In the genomic region with DNA sequence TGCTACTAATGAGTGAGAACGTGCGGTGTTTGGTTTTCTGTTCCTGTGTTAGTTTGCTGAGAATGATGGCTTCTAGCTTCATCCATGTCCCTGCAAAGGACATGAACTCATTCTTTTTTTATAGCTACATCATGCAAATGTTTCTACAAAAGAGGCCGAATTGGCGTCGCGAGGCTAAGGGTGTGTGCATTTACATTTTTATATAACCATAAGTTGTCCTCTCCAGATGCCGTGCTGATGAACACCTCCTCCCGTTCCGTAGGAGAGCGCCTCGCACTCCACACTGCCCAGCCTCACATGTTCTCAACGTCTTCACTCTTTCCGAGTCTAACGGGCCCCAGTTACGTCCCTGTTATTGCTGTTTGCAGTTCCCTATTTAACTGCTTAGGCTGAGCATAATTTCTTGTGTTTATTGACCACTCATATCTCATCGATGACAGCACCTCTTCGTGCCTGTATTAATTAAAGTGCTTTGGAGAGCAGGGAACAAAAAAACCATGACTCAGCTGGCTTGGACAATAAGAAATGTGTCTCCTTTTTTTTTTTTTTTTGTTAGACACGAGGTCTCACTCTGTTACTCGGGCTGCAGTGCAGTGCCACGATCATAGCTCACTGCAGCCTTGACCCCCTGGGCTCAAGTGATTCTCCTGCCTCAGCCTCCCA, we compare ENCODE assay signal across 23 cellular contexts.
"Had no signal": no experiment of that assay in that cellular context is flagged by ENCODE, and none has a peak within 500 bp of the region (broad histone marks: within the 10 kb centered on the region; RNA-seq: fewer than 3 reads in every experiment).

No MANE protein-coding gene starts in this region.

- H3K27me3 Mint-ChIP-seq: activated CD4-positive, alpha-beta T cell treated with anti-CD3 and anti-CD28 coated beads for 36 hours had no signal

- H3K27ac Mint-ChIP-seq: activated CD4-positive, alpha-beta T cell treated with anti-CD3 and anti-CD28 coated beads for 36 hours; activated naive CD4-positive, alpha-beta T cell treated with anti-CD3 and anti-CD28 coated beads, Interleukin-2, amount 50 U/mL, for 72 hours; activated T-helper 1 cell treated with anti-CD3 and anti-CD28 coated beads, Interleukin-12 subunit alpha, Interleukin-12 subunit beta, Interleukin-2, Interleukin-4 antibody, amounts not matched to agents 30 ng/mL and 10 ng/mL and 1 ng/mL, durations not matched to agents 14 hours and 24 hours and 36 hours; dendritic cell treated with granulocyte-macrophage colony-stimulating factor and Interleukin-4, amounts not matched to agents 40 ng/mL and 50 ng/mL, for 4 days; natural killer cell; stimulated activated memory B cell treated with anti-CD40 and anti-IgM and Interleukin-4, amounts not matched to agents 10 μg/mL and 1 μg/mL and 100 μg/mL, for 72 hours; T-helper 2 cell treated with Interferon-gamma antibody and Interleukin-4, amounts not matched to agents 5 μg/mL and 100 μg/mL, for 36 hours had no signal

- H3K36me3 ChIP-seq: adrenal gland, cardiac muscle cell, thoracic aorta, upper lobe of right lung had no signal

- H3K9ac ChIP-seq: parathyroid adenoma had no signal

- H3K4me3 Mint-ChIP-seq: activated CD4-positive, alpha-beta T cell treated with anti-CD3 and anti-CD28 coated beads for 36 hours; activated T-helper 1 cell treated with anti-CD3 and anti-CD28 coated beads, Interleukin-12 subunit alpha, Interleukin-12 subunit beta, Interleukin-2, Interleukin-4 antibody, amounts not matched to agents 30 ng/mL and 10 ng/mL and 1 ng/mL, durations not matched to agents 14 hours and 24 hours and 36 hours; dendritic cell treated with granulocyte-macrophage colony-stimulating factor and Interleukin-4, amounts not matched to agents 40 ng/mL and 50 ng/mL, for 4 days; natural killer cell; stimulated activated memory B cell treated with anti-CD40 and anti-IgM and Interleukin-4, amounts not matched to agents 10 μg/mL and 1 μg/mL and 100 μg/mL, for 72 hours; T-helper 2 cell treated with Interferon-gamma antibody and Interleukin-4, amounts not matched to agents 5 μg/mL and 100 μg/mL, for 36 hours had no signal

- H3K9me3 ChIP-seq: adrenal gland, upper lobe of right lung had no signal

- H3K4me1 Mint-ChIP-seq: activated CD4-positive, alpha-beta T cell treated with anti-CD3 and anti-CD28 coated beads for 36 hours had no signal

- H2AFZ ChIP-seq: hepatocyte, parathyroid adenoma had no signal

- H3K27me3 ChIP-seq: adrenal gland, cardiac muscle cell, hepatocyte, upper lobe of right lung had no signal

- H3K4me2 ChIP-seq: hepatocyte, smooth muscle cell had no signal

- H3K9me3 Mint-ChIP-seq: activated naive CD4-positive, alpha-beta T cell treated with anti-CD3 and anti-CD28 coated beads, Interleukin-2, amount 50 U/mL, for 72 hours; activated T-helper 1 cell treated with anti-CD3 and anti-CD28 coated beads, Interleukin-12 subunit alpha, Interleukin-12 subunit beta, Interleukin-2, Interleukin-4 antibody, amounts not matched to agents 30 ng/mL and 10 ng/mL and 1 ng/mL, durations not matched to agents 14 hours and 24 hours and 36 hours; dendritic cell treated with granulocyte-macrophage colony-stimulating factor and Interleukin-4, amounts not matched to agents 40 ng/mL and 50 ng/mL, for 4 days; natural killer cell; stimulated activated memory B cell treated with anti-CD40 and anti-IgM and Interleukin-4, amounts not matched to agents 10 μg/mL and 1 μg/mL and 100 μg/mL, for 72 hours; T-helper 2 cell treated with Interferon-gamma antibody and Interleukin-4, amounts not matched to agents 5 μg/mL and 100 μg/mL, for 36 hours had no signal

- ATAC-seq: activated CD4-positive, alpha-beta T cell treated with anti-CD3 and anti-CD28 coated beads for 36 hours; activated naive CD4-positive, alpha-beta T cell treated with anti-CD3 and anti-CD28 coated beads, Interleukin-2, amount 50 U/mL, for 72 hours; esophagus mucosa; left cardiac atrium; natural killer cell; sciatic nerve; stimulated activated memory B cell treated with anti-CD40 and anti-IgM and Interleukin-4, amounts not matched to agents 10 μg/mL and 1 μg/mL and 100 μg/mL, for 72 hours; upper lobe of right lung had no signal

- FAIRE-seq: TTC549 had no signal

- DNase-seq: activated CD4-positive, alpha-beta T cell treated with anti-CD3 and anti-CD28 coated beads for 36 hours; activated CD4-positive, alpha-beta T cell treated with anti-CD3 and anti-CD28 coated beads, Interleukin-2, amount 50 U/mL, for 48 hours; activated gamma-delta T cell treated with Interleukin-2 at 50 U/mL for 16 hours; activated T-cell treated with anti-CD3 and anti-CD28 coated beads for 4 hours; adrenal gland; effector CD8-positive, alpha-beta T cell; left cardiac atrium; natural killer cell; stimulated activated CD4-positive, alpha-beta T cell treated with anti-CD3 and anti-CD28 coated beads, Interleukin-4, amount 100 ng/mL, for 4 hours; upper lobe of right lung had no signal

- H3K4me1 ChIP-seq: adrenal gland, parathyroid adenoma, upper lobe of right lung had no signal

- H3K4me3 ChIP-seq: adrenal gland, cardiac muscle cell, hepatocyte, smooth muscle cell, thoracic aorta, upper lobe of right lung had no signal

- H3K79me2 ChIP-seq: hepatocyte, parathyroid adenoma had no signal

- H3K36me3 Mint-ChIP-seq: activated naive CD4-positive, alpha-beta T cell treated with anti-CD3 and anti-CD28 coated beads, Interleukin-2, amount 50 U/mL, for 72 hours; natural killer cell; stimulated activated memory B cell treated with anti-CD40 and anti-IgM and Interleukin-4, amounts not matched to agents 10 μg/mL and 1 μg/mL and 100 μg/mL, for 72 hours had no signal

- H3K27ac ChIP-seq: adrenal gland, cardiac muscle cell, hepatocyte, parathyroid adenoma, thoracic aorta, upper lobe of right lung had no signal
